ENCODE assay signal across 11 cellular contexts in genomic region chr5:172920447-172920849, GRCh38. TPM values are rescaled to one million over a fixed set of nuclear protein-coding genes. Genes with fewer than 3 reads are reported as not detected.
DNase-seq lines count a peak whose midpoint lies in the region; ATAC-seq and TF ChIP-seq lines count a peak whose summit lies in the region.
"Had no signal": no experiment of that assay in that cellular context is flagged by ENCODE, and none has a peak within 500 bp of the region (broad histone marks: within the 10 kb centered on the region; RNA-seq: fewer than 3 reads in every experiment).

No MANE protein-coding gene starts in this region.

- ATAC-seq in HG02981 (IDR thresholded peaks at IDR 0.05; ENCODE audit: unreplicated experiment): no peak
- ATAC-seq: stimulated activated naive B cell treated with anti-CD40 and anti-IgM and Interleukin-4, amounts not matched to agents 10 μg/mL and 1 μg/mL and 100 μg/mL, for 72 hours had no signal

- in situ Hi-C loops in Caki2 (cut with HindIII; ENCODE audit: low pct_unique_long_range_greater_than_20kb, low sequenced_read_pairs): loop anchor here (25.0 kb wide), 1 partner anchor 133 kb away; no protein-coding TSS in a partner anchor

- H3K36me3 ChIP-seq in SJSA1: peaks cover 74% of the 10 kb centered on the region

- H3K4me3 ChIP-seq in SJSA1 (no peak overlapping the region), fibroblast of pulmonary artery (replicated peaks; ENCODE audit: low read depth, low read length) (no peak overlapping the region)
- H3K4me3 ChIP-seq: skin epidermis had no signal

- peak overlapping the region; percentile 13 for H3K27ac ChIP-seq in SJSA1

- no peaks in the 10 kb centered on the region for H3K9me3 ChIP-seq in SJSA1 (replicated peaks)

- H3K27me3 ChIP-seq in SJSA1 (replicated peaks): no peaks in the 10 kb centered on the region

- peaks cover 14% of the 10 kb centered on the region for H3K4me1 ChIP-seq in SJSA1 (replicated peaks)

- DNase-seq in Caki2 (ENCODE audit: low read depth): peak; percentile 96
- DNase-seq in SJSA1 (ENCODE audit: low read depth in 1 of 2, low spot score in 2 of 2): peak; percentile 54 to 70
- peak; percentile 97 for DNase-seq in fibroblast of pulmonary artery (ENCODE audit: low read depth)
- peak; percentile 63 for DNase-seq in renal cortical epithelial cell (ENCODE audit: low read depth)
- no peak for DNase-seq in GM19238 (ENCODE audit: insufficient read length, low spot score)
- DNase-seq in COLO829 (ENCODE audit: low spot score): no peak
- DNase-seq in NCI-H2196 treated with DMSO at 0.1 percent for 48 hours (lab: John Stamatoyannopoulos, UW; ENCODE audit: unreplicated experiment): no peak
- DNase-seq: activated CD4-positive, alpha-beta memory T cell treated with anti-CD3 and anti-CD28 coated beads, Interleukin-2, amount 10 ng/mL, durations not matched to agents 7 days and 5 days; stimulated activated naive B cell treated with anti-CD40 and anti-IgM and Interleukin-4, amounts not matched to agents 10 μg/mL and 1 μg/mL and 100 μg/mL, for 72 hours had no signal

- no peak for TF ChIP-seq CTCF in fibroblast of pulmonary artery (IDR thresholded peaks at IDR 0.05; ENCODE audit: low read length, missing control alignments)

RNA-seq across cellular contexts. Expression of gene RPL26L1, which starts 38.8 kb away (rescaled TPM):
- 269 and 272 TPM in 2 replicates for total RNA-seq in Caki2 (2014; rRNA removed; shearing (Covaris generic); ENCODE audit: low replicate concordance)
- total RNA-seq in SJSA1 (2014; rRNA removed; shearing (Covaris generic)): 167 and 184 TPM in 2 replicates
- 36.0 and 53.5 TPM in 2 replicates for total RNA-seq in renal cortical epithelial cell

Comparison
In these comparisons a context has a peak if more than half of its experiments do, and no peak if none do; other contexts are left out.
1. DNase-seq: peak in Caki2 (single experiment), SJSA1 (2 of 2), fibroblast of pulmonary artery (single experiment) and renal cortical epithelial cell (single experiment); none in GM19238 (single experiment), COLO829 (single experiment) and NCI-H2196 treated with DMSO at 0.1 percent for 48 hours (single experiment).